ENCODE assay signal across 13 cellular contexts in genomic region chr7:27202018-27202740, GRCh38. TPM values are rescaled to one million over a fixed set of nuclear protein-coding genes. Genes with fewer than 3 reads are reported as not detected.
A peak's percentile ranks its signal among the peaks of the same experiment; 100 is the strongest.
DNase-seq lines count a peak whose midpoint lies in the region; ATAC-seq and TF ChIP-seq lines count a peak whose summit lies in the region.
"Had no signal": no experiment of that assay in that cellular context is flagged by ENCODE, and none has a peak within 500 bp of the region (broad histone marks: within the 10 kb centered on the region; RNA-seq: fewer than 3 reads in every experiment).

No MANE protein-coding gene starts in this region.

- H3K27ac ChIP-seq in right atrium auricular region (no peak overlapping the region), heart left ventricle (no peak overlapping the region), vagina (peak overlapping the region; percentile 93), foreskin keratinocyte (no peak overlapping the region)
- H3K27ac ChIP-seq: body of pancreas, right lobe of liver had no signal

- no peak for TF ChIP-seq CTCF in right atrium auricular region (IDR thresholded peaks at IDR 0.05)
- TF ChIP-seq CTCF in heart left ventricle (IDR thresholded peaks at IDR 0.05), result no peak
- no peak for TF ChIP-seq CTCF in vagina (IDR thresholded peaks at IDR 0.05)
- no peak for TF ChIP-seq CTCF in foreskin keratinocyte (conservative IDR thresholded peaks at IDR 0.05)

- no peak for TF ChIP-seq POLR2A in heart left ventricle (IDR thresholded peaks at IDR 0.05)
- no peak for TF ChIP-seq POLR2A in vagina (IDR thresholded peaks at IDR 0.05)

- H3K4me1 ChIP-seq in right atrium auricular region, result peaks cover 0 to 34% of the 10 kb centered on the region in 2 donors
- peaks cover 4 to 52% (median 21%) of the 10 kb centered on the region in 12 donors for H3K4me1 ChIP-seq in heart left ventricle
- H3K4me1 ChIP-seq in vagina, result peaks cover 49% of the 10 kb centered on the region
- no peaks in the 10 kb centered on the region for H3K4me1 ChIP-seq in foreskin keratinocyte

- H3K4me3 ChIP-seq in right atrium auricular region (no peak overlapping the region), heart left ventricle (no peak overlapping the region), vagina (peak overlapping the region; percentile 88 to 91)
- H3K4me3 ChIP-seq: body of pancreas, right lobe of liver had no signal

- WGBS in heart left ventricle, 4 donors, result 11 to 20% (median 19%) methylated on average over 29 of the region's 29 CpGs

- H3K9me3 ChIP-seq in right atrium auricular region (peaks cover 0 to 4% of the 10 kb centered on the region in 2 donors), heart left ventricle (no peaks in the 10 kb centered on the region), vagina (no peaks in the 10 kb centered on the region)
- H3K9me3 ChIP-seq: body of pancreas, right lobe of liver had no signal

- H3K27me3 ChIP-seq in right atrium auricular region (peaks cover 73 to 84% of the 10 kb centered on the region in 2 donors), heart left ventricle (peaks cover 79 to 97% (median 93%) of the 10 kb centered on the region in 9 donors), vagina (peaks cover 11% of the 10 kb centered on the region), foreskin keratinocyte (peaks cover 97% of the 10 kb centered on the region)

- ATAC-seq in heart left ventricle, result no peak
- no peak for ATAC-seq in foreskin keratinocyte
- ATAC-seq: body of pancreas had no signal

- intact Hi-C loops in heart left ventricle (cut with DNase I) (loop anchor here in 5 of 10 donors (5.0 to 10.0 kb wide), 4 partner anchors 373 to 720 kb away; no protein-coding TSS in a partner anchor), vagina (cut with DNase I) (loop anchor here (5.0 to 10.0 kb wide), 2 partner anchors 375 to 723 kb away; no protein-coding TSS in a partner anchor)

- H3K36me3 ChIP-seq in right atrium auricular region (no peaks in the 10 kb centered on the region), heart left ventricle (no peaks in the 10 kb centered on the region), vagina (no peaks in the 10 kb centered on the region)
- H3K36me3 ChIP-seq: right lobe of liver had no signal

- DNase-seq in right atrium auricular region (ENCODE audit: low spot score) (peak; percentile 38), heart left ventricle (no peak), left kidney (ENCODE audit: low read depth, low spot score) (peak; percentile 55), vagina (ENCODE audit: extremely low spot score in 2 of 2) (peak; percentile 85 to 93), GF-D8 (lab: John Stamatoyannopoulos, UW) (no peak), foreskin keratinocyte (no peak)
- DNase-seq: body of pancreas, MM.1S, NCI-H226 had no signal

RNA-seq across cellular contexts. Expression of gene HOXA13, which starts 2.3 kb away (rescaled TPM):
- total RNA-seq in right atrium auricular region (not detected), heart left ventricle (not detected), vagina (14.5 TPM), foreskin keratinocyte (not detected in 2 replicates)
- polyA plus RNA-seq in heart left ventricle (not detected), foreskin keratinocyte (not detected in 2 replicates)
- total RNA-seq: body of pancreas, right lobe of liver, temporal lobe had no signal
- polyA plus RNA-seq: AG04450 had no signal

RNA-seq across cellular contexts. Expression of gene HOXA11, which starts 17.1 kb away (rescaled TPM):
- total RNA-seq in right atrium auricular region (not detected), heart left ventricle (not detected), vagina (9.8 TPM), foreskin keratinocyte (0.07 and 0.31 TPM in 2 replicates)
- polyA plus RNA-seq in heart left ventricle (not detected), foreskin keratinocyte (0.17 and 0.21 TPM in 2 replicates)
- total RNA-seq: body of pancreas, right lobe of liver, temporal lobe had no signal

RNA-seq across cellular contexts. Expression of gene HOXA10, which starts 28.1 kb away (rescaled TPM):
- total RNA-seq in right atrium auricular region, result not detected
- total RNA-seq in heart left ventricle, result under 1 TPM in 2 of 9 donors, not detected in 7; 0.18 to 0.36 TPM
- under 1 TPM in 1 of 2 donors, not detected in 1; 0.06 TPM for polyA plus RNA-seq in heart left ventricle
- total RNA-seq in vagina, result 19.2 TPM
- total RNA-seq in foreskin keratinocyte, result 4.8 and 6.1 TPM in 2 replicates
- polyA plus RNA-seq in foreskin keratinocyte, result 3.3 and 3.7 TPM in 2 replicates
- total RNA-seq: right lobe of liver, temporal lobe had no signal

RNA-seq across cellular contexts. Expression of gene HOXA9, which starts 36.8 kb away (rescaled TPM):
- total RNA-seq in right atrium auricular region (not detected), heart left ventricle (under 1 TPM in 1 of 9 donors, not detected in 8; 0.29 TPM), vagina (13.0 TPM), foreskin keratinocyte (47.3 and 59.7 TPM in 2 replicates)
- polyA plus RNA-seq in heart left ventricle (not detected), foreskin keratinocyte (34.9 and 51.1 TPM in 2 replicates)
- total RNA-seq: body of pancreas had no signal

RNA-seq across cellular contexts. Expression of gene EVX1, which starts 40.4 kb away (rescaled TPM):
- not detected for total RNA-seq in right atrium auricular region
- not detected for total RNA-seq in heart left ventricle
- not detected for polyA plus RNA-seq in heart left ventricle
- total RNA-seq in vagina, result 2.5 TPM
- not detected in 2 replicates for total RNA-seq in foreskin keratinocyte
- polyA plus RNA-seq in foreskin keratinocyte, result not detected in 2 replicates
- total RNA-seq: body of pancreas, Daoy, right lobe of liver, temporal lobe had no signal
- polyA plus RNA-seq: AG04450 had no signal

Comparison
In these comparisons a context has a peak if more than half of its experiments do, and no peak if none do; other contexts are left out.
1. DNase-seq: peak in right atrium auricular region (single experiment), left kidney (single experiment) and vagina (2 of 2); none in heart left ventricle (0 of 5), GF-D8 (single experiment) and foreskin keratinocyte (0 of 2).
2. H3K4me3 ChIP-seq: peak in vagina (2 of 2); none in right atrium auricular region (0 of 2) and heart left ventricle (0 of 12).
3. RNA of gene HOXA13, which starts 2.3 kb away (total RNA-seq): 14.5 TPM in vagina (single experiment); not detected in right atrium auricular region, not detected in heart left ventricle and not detected in foreskin keratinocyte; every median in the first group is over 10 times any median in the second.